ENCODE assay signal across 14 cellular contexts in the genomic region with DNA sequence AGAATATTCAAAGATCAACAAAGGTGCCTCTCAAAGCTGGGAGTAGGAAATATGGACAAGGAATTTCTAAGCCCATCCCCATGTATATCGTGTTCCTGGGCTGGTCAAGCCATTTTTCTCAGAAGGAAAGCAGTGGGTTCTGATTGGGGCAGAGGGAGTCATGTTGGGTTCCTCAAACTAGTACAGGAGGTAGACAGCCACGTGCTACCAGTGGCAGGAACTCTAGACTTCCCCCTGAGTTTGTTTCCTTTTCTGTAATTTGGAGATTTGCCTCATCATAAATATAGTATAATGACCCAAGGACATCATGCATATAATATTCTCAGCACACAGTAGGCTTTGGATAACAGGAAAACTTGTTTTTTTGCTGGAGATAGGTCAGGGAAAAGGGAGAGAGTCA. TPM values are rescaled to one million over a fixed set of nuclear protein-coding genes. Genes with fewer than 3 reads are reported as not detected.
A peak's percentile ranks its signal among the peaks of the same experiment; 100 is the strongest.
DNase-seq lines count a peak whose midpoint lies in the region; TF ChIP-seq lines count a peak whose summit lies in the region.
"Had no signal": no experiment of that assay in that cellular context is flagged by ENCODE, and none has a peak within 500 bp of the region (broad histone marks: within the 10 kb centered on the region; RNA-seq: fewer than 3 reads in every experiment).

No MANE protein-coding gene starts in this region.

- H3K36me3 Mint-ChIP-seq in T-helper 2 cell treated with Interferon-gamma antibody and Interleukin-4, amounts not matched to agents 5 μg/mL and 100 μg/mL, for 36 hours (ENCODE audit: low read depth): no peaks in the 10 kb centered on the region
- H3K36me3 Mint-ChIP-seq in HFFc6 (ENCODE audit: low read depth) (no peaks in the 10 kb centered on the region), brain (no peaks in the 10 kb centered on the region), nephron (ENCODE audit: low read depth) (no peaks in the 10 kb centered on the region), osteocyte (ENCODE audit: unreplicated experiment) (no peaks in the 10 kb centered on the region)

- H3K27me3 Mint-ChIP-seq in T-helper 2 cell treated with Interferon-gamma antibody and Interleukin-4, amounts not matched to agents 5 μg/mL and 100 μg/mL, for 36 hours (ENCODE audit: low read depth): peaks cover 83% of the 10 kb centered on the region
- H3K27me3 Mint-ChIP-seq in HFFc6 (ENCODE audit: insufficient read depth) (peaks cover 39% of the 10 kb centered on the region), brain (peaks cover 40% of the 10 kb centered on the region), nephron (ENCODE audit: low read depth) (peaks cover 85% of the 10 kb centered on the region), osteocyte (ENCODE audit: unreplicated experiment) (peaks cover 59% of the 10 kb centered on the region)

- no peaks in the 10 kb centered on the region for H3K9me3 Mint-ChIP-seq in T-helper 2 cell treated with Interferon-gamma antibody and Interleukin-4, amounts not matched to agents 5 μg/mL and 100 μg/mL, for 36 hours
- H3K9me3 Mint-ChIP-seq in HFFc6: no peaks in the 10 kb centered on the region
- H3K9me3 Mint-ChIP-seq in brain: peaks cover 0 to 2% (median 0%) of the 10 kb centered on the region in 5 experiments
- H3K9me3 Mint-ChIP-seq in nephron: no peaks in the 10 kb centered on the region
- H3K9me3 Mint-ChIP-seq in osteocyte (ENCODE audit: unreplicated experiment): no peaks in the 10 kb centered on the region

- no peak overlapping the region for H3K27ac Mint-ChIP-seq in T-helper 2 cell treated with Interferon-gamma antibody and Interleukin-4, amounts not matched to agents 5 μg/mL and 100 μg/mL, for 36 hours
- H3K27ac Mint-ChIP-seq in HFFc6 (no peak overlapping the region), brain (peak overlapping the region in 3 of 5 experiments; percentile 8 to 29 (median 15)), nephron (peak overlapping the region in 1 of 3 experiments; percentile 17), osteocyte (ENCODE audit: unreplicated experiment) (no peak overlapping the region)

- TF ChIP-seq CTCF in HFFc6 (IDR thresholded peaks at IDR 0.05) (no peak), brain (conservative IDR thresholded peaks at IDR 0.05) (no peak), nephron (IDR thresholded peaks at IDR 0.05; ENCODE audit: unreplicated experiment in 3 of 3) (no peak), osteocyte (IDR thresholded peaks at IDR 0.05) (no peak)

- H3K4me1 Mint-ChIP-seq in T-helper 2 cell treated with Interferon-gamma antibody and Interleukin-4, amounts not matched to agents 5 μg/mL and 100 μg/mL, for 36 hours (ENCODE audit: low read depth): peaks cover 15% of the 10 kb centered on the region
- no peaks in the 10 kb centered on the region for H3K4me1 Mint-ChIP-seq in HFFc6 (ENCODE audit: low read depth)
- peaks cover 36% of the 10 kb centered on the region for H3K4me1 Mint-ChIP-seq in brain
- peaks cover 4% of the 10 kb centered on the region for H3K4me1 Mint-ChIP-seq in nephron
- no peaks in the 10 kb centered on the region for H3K4me1 Mint-ChIP-seq in osteocyte (ENCODE audit: unreplicated experiment)

- H3K4me3 Mint-ChIP-seq in T-helper 2 cell treated with Interferon-gamma antibody and Interleukin-4, amounts not matched to agents 5 μg/mL and 100 μg/mL, for 36 hours: peak overlapping the region; percentile 46
- H3K4me3 Mint-ChIP-seq in HFFc6: peak overlapping the region; percentile 40; the same call in 1 of the 2 replicates
- peak overlapping the region; percentile 53 to 84 (median 66) for H3K4me3 Mint-ChIP-seq in brain
- H3K4me3 Mint-ChIP-seq in nephron: peak overlapping the region; percentile 71 to 85 (median 81)
- no peak overlapping the region for H3K4me3 Mint-ChIP-seq in osteocyte (ENCODE audit: unreplicated experiment)

- no peak for DNase-seq in T-helper 2 cell treated with Interferon-gamma antibody and Interleukin-4, amounts not matched to agents 5 μg/mL and 100 μg/mL, for 36 hours (ENCODE audit: low spot score)
- DNase-seq in T-helper 2 cell (no peak), HFFc6 (no peak), NCI-H2227 treated with DMSO at 0.1 percent for 48 hours (lab: John Stamatoyannopoulos, UW) (no peak), AG08396 (ENCODE audit: low spot score) (no peak), osteocyte (ENCODE audit: extremely low spot score, unreplicated experiment) (no peak)
- DNase-seq: COR-L47; RPMI8226; spleen; stimulated activated naive CD8-positive, alpha-beta T cell treated with anti-CD3 and anti-CD28 coated beads, Interleukin-15, Interleukin-2, amounts not matched to agents 100 U/mL and 50 U/mL, for 24 hours had no signal

RNA-seq across cellular contexts. Expression of a gene that starts 16.4 kb away (rescaled TPM):
- total RNA-seq in HFFc6 (2021; fragmentation: NEBNext Ultra II Directional; extraction: Animal tissue kit (Norgen Biotek cat#: 25700)): under 1 TPM; 0.10 to 0.28 (median 0.19) TPM
- polyA plus RNA-seq in brain (ENCODE audit: insufficient read depth, low read depth, low replicate concordance): 43.3 TPM
- total RNA-seq in osteocyte: 0.50 and 1.0 TPM in 2 replicates
- total RNA-seq: mononuclear cell had no signal

RNA-seq across cellular contexts. Expression of a gene that starts 28.2 kb away (rescaled TPM):
- under 1 TPM; 0.06 to 0.38 (median 0.20) TPM for total RNA-seq in HFFc6 (2021; fragmentation: NEBNext Ultra II Directional; extraction: Animal tissue kit (Norgen Biotek cat#: 25700))
- 15.3 TPM for polyA plus RNA-seq in brain (ENCODE audit: insufficient read depth, low read depth, low replicate concordance)
- total RNA-seq in osteocyte: 0.37 and 0.51 TPM in 2 replicates
- total RNA-seq: A673 had no signal

Comparison
In these comparisons a context has a peak if more than half of its experiments do, and no peak if none do; other contexts are left out.
1. H3K27ac Mint-ChIP-seq: peak in brain (3 of 5); none in T-helper 2 cell treated with Interferon-gamma antibody and Interleukin-4, amounts not matched to agents 5 μg/mL and 100 μg/mL, for 36 hours (single experiment), HFFc6 (single experiment) and osteocyte (single experiment).